In genomic region chr15:96336045-96336642, GRCh38 we compare ENCODE assay signal across 12 cellular contexts.
DNase-seq lines count a peak whose midpoint lies in the region; ATAC-seq and TF ChIP-seq lines count a peak whose summit lies in the region.
"Had no signal": no experiment of that assay in that cellular context is flagged by ENCODE, and none has a peak within 500 bp of the region (broad histone marks: within the 10 kb centered on the region; RNA-seq: fewer than 3 reads in every experiment).

No MANE protein-coding gene starts in this region.

- DNase-seq in EL (peak; percentile 44), RWPE2 (ENCODE audit: low spot score) (no peak), fibroblast of mammary gland (ENCODE audit: low read depth) (peak; percentile 34), retina (peak; percentile 32), GF-D8 (lab: John Stamatoyannopoulos, UW) (no peak), dedifferentiated amniotic fluid mesenchymal stem cell (ENCODE audit: extremely low spot score) (no peak)
- no peak for DNase-seq in stimulated activated CD4-positive, alpha-beta T cell treated with anti-CD3 and anti-CD28 coated beads, Interleukin-1b, Interleukin-23, amount 100 ng/mL, for 48 hours
- DNase-seq: activated CD4-positive, alpha-beta T cell treated with anti-CD3 and anti-CD28 coated beads for 4 hours; effector memory CD8-positive, alpha-beta T cell; GOT3; NCI-H1105 treated with DMSO at 0.1 percent for 48 hours had no signal

- H3K27me3 ChIP-seq in RWPE2 (ENCODE audit: insufficient read depth, poor library complexity, severe bottlenecking), result no peaks in the 10 kb centered on the region

- H3K36me3 ChIP-seq in RWPE2 (ENCODE audit: low read depth), result peaks cover 63% of the 10 kb centered on the region

- H3K9me3 ChIP-seq in RWPE2 (ENCODE audit: severe bottlenecking), result no peaks in the 10 kb centered on the region

- H3K4me1 ChIP-seq in RWPE2 (ENCODE audit: insufficient read depth, poor library complexity, severe bottlenecking), result peaks cover 18% of the 10 kb centered on the region

- peak overlapping the region; percentile 88 for H3K27ac ChIP-seq in RWPE2 (ENCODE audit: poor library complexity, severe bottlenecking)

- ATAC-seq in RWPE2 (ENCODE audit: low read depth), result peak; percentile 8
- ATAC-seq in HG03460 (IDR thresholded peaks at IDR 0.05; ENCODE audit: unreplicated experiment), result no peak
- ATAC-seq: effector memory CD8-positive, alpha-beta T cell had no signal

- no peak for TF ChIP-seq CTCF in RWPE2 (IDR thresholded peaks at IDR 0.05; ENCODE audit: poor library complexity, severe bottlenecking)
- no peak for TF ChIP-seq CTCF in fibroblast of mammary gland (conservative IDR thresholded peaks at IDR 0.05; ENCODE audit: control insufficient read depth, insufficient read depth, low read depth, low read length)

- H3K4me3 ChIP-seq in RWPE2 (ENCODE audit: severe bottlenecking) (peak overlapping the region; percentile 86), fibroblast of mammary gland (ENCODE audit: control insufficient read depth, low read depth, low read length) (peak overlapping the region; percentile 95)

Comparison
In these comparisons a context has a peak if more than half of its experiments do, and no peak if none do; other contexts are left out.
1. DNase-seq: peak in EL (single experiment), fibroblast of mammary gland (single experiment) and retina (single experiment); none in RWPE2 (single experiment), GF-D8 (single experiment), stimulated activated CD4-positive, alpha-beta T cell treated with anti-CD3 and anti-CD28 coated beads, Interleukin-1b, Interleukin-23, amount 100 ng/mL, for 48 hours (single experiment) and dedifferentiated amniotic fluid mesenchymal stem cell (single experiment).